1 cellular context compared by ENCODE assay signal in genomic region chr6:35136185-35136584, GRCh38.
TF ChIP-seq lines count a peak whose summit lies in the region.

No MANE protein-coding gene starts in this region.

TF ChIP-seq in GM12878, 131 proteins besides CTCF, POLR2A, EP300 and RAD21 (continued from another document):
- TF ChIP-seq ZBTB40 (IDR thresholded peaks at IDR 0.05; ENCODE audit: borderline replicate concordance): no peak
- TF ChIP-seq TAF1 (IDR thresholded peaks at IDR 0.05; ENCODE audit: borderline replicate concordance, low read depth, low read length): no peak
- no peak for TF ChIP-seq CEBPZ (IDR thresholded peaks at IDR 0.05; ENCODE audit: low read depth, low read length)
- TF ChIP-seq MYB (IDR thresholded peaks at IDR 0.05; ENCODE audit: borderline replicate concordance, low read depth, low read length): no peak
- TF ChIP-seq MYC (IDR thresholded peaks at IDR 0.05; ENCODE audit: insufficient read depth, insufficient read length, insufficient replicate concordance, low read length, severe bottlenecking): no peak
- no peak for TF ChIP-seq ZNF24 (IDR thresholded peaks at IDR 0.05)
